ENCODE assay signal across 26 cellular contexts in the genomic region with DNA sequence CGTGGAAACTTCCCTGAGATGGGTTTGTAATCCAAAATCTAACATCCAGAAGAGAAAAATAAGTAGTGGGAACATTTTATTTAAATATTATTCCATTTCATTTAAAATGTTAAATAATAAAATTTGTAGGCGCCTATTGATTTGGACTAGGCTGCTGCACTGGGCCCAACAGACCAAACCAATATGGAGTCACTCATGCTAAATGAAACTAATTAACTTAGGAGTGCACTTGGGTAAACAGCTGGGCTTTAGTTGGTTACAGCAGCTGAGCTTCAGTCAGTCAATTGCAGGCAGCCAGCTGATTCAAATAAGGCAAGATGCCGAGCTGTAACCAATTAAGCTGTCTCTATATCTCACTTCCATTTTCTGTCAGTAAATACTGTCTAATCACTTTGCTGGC.
"Had no signal": no experiment of that assay in that cellular context is flagged by ENCODE, and none has a peak within 500 bp of the region (broad histone marks: within the 10 kb centered on the region; RNA-seq: fewer than 3 reads in every experiment).

No MANE protein-coding gene starts in this region.

- H3K27ac Mint-ChIP-seq: activated CD4-positive, alpha-beta memory T cell treated with anti-CD3 and anti-CD28 coated beads for 36 hours; activated naive CD4-positive, alpha-beta T cell treated with anti-CD3 and anti-CD28 coated beads for 36 hours; activated naive CD8-positive, alpha-beta T cell; activated T-helper 17 cell treated with anti-CD3 and anti-CD28 coated beads, Interleukin-2, amount 50 U/mL, for 72 hours; brain; T-helper 17 cell; WTC11 had no signal

- ATAC-seq: activated T-helper 17 cell treated with anti-CD3 and anti-CD28 coated beads, Interleukin-2, amount 50 U/mL, for 72 hours; T-helper 17 cell; WTC11 had no signal

- H3K4me1 Mint-ChIP-seq: activated T-helper 17 cell treated with anti-CD3 and anti-CD28 coated beads, Interleukin-2, amount 50 U/mL, for 72 hours; central memory CD8-positive, alpha-beta T cell; T-helper 17 cell had no signal

- H3K36me3 Mint-ChIP-seq: activated CD4-positive, alpha-beta memory T cell treated with anti-CD3 and anti-CD28 coated beads for 36 hours; activated naive CD8-positive, alpha-beta T cell; brain; WTC11 had no signal

- H3K9me3 Mint-ChIP-seq: activated CD4-positive, alpha-beta memory T cell treated with anti-CD3 and anti-CD28 coated beads for 36 hours; activated T-helper 17 cell treated with anti-CD3 and anti-CD28 coated beads, Interleukin-2, amount 50 U/mL, for 72 hours; brain; central memory CD8-positive, alpha-beta T cell had no signal

- DNase-seq: activated CD4-positive, alpha-beta memory T cell treated with anti-CD3 and anti-CD28 coated beads for 36 hours; activated CD4-positive, alpha-beta T cell treated with anti-CD3 and anti-CD28 coated beads for 48 hours; activated CD4-positive, CD25-positive, alpha-beta regulatory T cell treated with anti-CD3 and anti-CD28 coated beads, Interleukin-2, amount 50 U/mL, for 72 hours; activated CD8-positive, alpha-beta memory T cell treated with anti-CD3 and anti-CD28 coated beads for 24 hours; activated gamma-delta T cell; activated naive CD4-positive, alpha-beta T cell treated with anti-CD3 and anti-CD28 coated beads for 36 hours; activated T-cell treated with anti-CD3 and anti-CD28 coated beads for 4 hours; activated T-cell treated with anti-CD3 and anti-CD28 coated beads, Interleukin-2, amount 50 U/mL, for 48 hours; amygdala; MG63; NCI-H1105; NCI-H1436; NCI-H187 treated with DMSO at 0.1 percent for 48 hours; NCI-H2171; NCI-H226; NK-92 treated with Interleukin-12 subunit alpha and Interleukin-12 subunit beta, amount 100 ng/mL, for 24 hours; Peyer's patch; Right ventricle myocardium superior; SJCRH30; T-helper 17 cell; T-helper 9 cell had no signal

- H3K4me3 Mint-ChIP-seq: activated CD4-positive, alpha-beta memory T cell treated with anti-CD3 and anti-CD28 coated beads for 36 hours; activated naive CD4-positive, alpha-beta T cell treated with anti-CD3 and anti-CD28 coated beads for 36 hours; activated naive CD8-positive, alpha-beta T cell; activated T-helper 17 cell treated with anti-CD3 and anti-CD28 coated beads, Interleukin-2, amount 50 U/mL, for 72 hours; brain; central memory CD8-positive, alpha-beta T cell; T-helper 17 cell; WTC11 had no signal
